ENCODE assay signal across 19 cellular contexts in the genomic region with DNA sequence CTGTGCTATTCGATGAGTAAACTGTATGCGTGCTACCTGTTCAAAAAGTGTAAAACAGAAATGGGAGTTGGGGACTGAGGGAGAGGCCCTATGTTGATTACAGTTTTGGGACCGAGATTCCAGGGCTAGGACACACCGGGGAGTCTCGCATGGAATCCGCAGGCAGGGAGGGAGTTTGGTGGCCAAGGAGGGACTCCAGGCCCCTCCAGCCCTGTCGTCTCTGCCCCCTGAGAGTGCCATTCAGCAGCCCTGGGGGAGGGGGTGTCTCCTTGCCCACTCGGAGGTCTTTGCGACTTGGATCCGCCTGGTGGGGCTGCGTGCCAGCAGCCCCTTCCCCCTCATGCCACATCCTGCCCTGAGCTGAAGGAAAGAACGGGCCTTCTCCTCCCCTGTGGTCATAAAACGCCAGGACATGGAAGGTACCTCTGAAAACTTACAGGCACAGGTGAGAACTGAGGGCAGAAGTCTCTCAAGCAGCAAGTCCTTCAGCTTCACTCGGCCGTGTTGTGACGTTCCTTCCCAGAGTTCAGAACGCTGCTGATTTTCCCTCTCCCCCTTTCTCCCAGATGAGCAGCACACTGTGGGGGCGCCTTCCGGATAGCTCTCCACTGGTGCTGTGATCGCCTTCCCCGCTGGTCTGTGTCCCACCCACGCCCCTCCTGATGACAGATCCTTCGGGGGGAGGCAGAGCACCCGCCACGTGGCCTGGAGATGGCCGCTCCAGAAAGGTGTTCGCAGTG.
"Had no signal": no experiment of that assay in that cellular context is flagged by ENCODE, and none has a peak within 500 bp of the region (broad histone marks: within the 10 kb centered on the region; RNA-seq: fewer than 3 reads in every experiment).

No MANE protein-coding gene starts in this region.

- H3K4me3 Mint-ChIP-seq: activated naive CD8-positive, alpha-beta T cell treated with anti-CD3 and anti-CD28 coated beads, Interleukin-2, amount 10 ng/mL, durations not matched to agents 7 days and 5 days; memory B cell; natural killer cell; stimulated activated naive CD8-positive, alpha-beta T cell treated with anti-CD3 and anti-CD28 coated beads, Interleukin-15, Interleukin-2, amounts not matched to agents 100 ng/mL and 50 ng/mL, for 24 hours had no signal

- H3K4me3 ChIP-seq: body of pancreas, upper lobe of left lung had no signal

- H3K27ac ChIP-seq: body of pancreas, neutrophil, upper lobe of left lung, WERI-Rb-1 had no signal

- H3K36me3 Mint-ChIP-seq: activated naive CD8-positive, alpha-beta T cell treated with anti-CD3 and anti-CD28 coated beads, Interleukin-2, amount 10 ng/mL, durations not matched to agents 7 days and 5 days; natural killer cell had no signal

- ATAC-seq: body of pancreas, left ventricle myocardium superior, natural killer cell had no signal

- H3K36me3 ChIP-seq: neutrophil, WERI-Rb-1 had no signal

- H3K9me3 Mint-ChIP-seq: activated naive CD8-positive, alpha-beta T cell treated with anti-CD3 and anti-CD28 coated beads, Interleukin-2, amount 10 ng/mL, durations not matched to agents 7 days and 5 days; memory B cell; natural killer cell; stimulated activated naive CD8-positive, alpha-beta T cell treated with anti-CD3 and anti-CD28 coated beads, Interleukin-15, Interleukin-2, amounts not matched to agents 100 ng/mL and 50 ng/mL, for 24 hours had no signal

- H3K9me3 ChIP-seq: body of pancreas, neutrophil, upper lobe of left lung had no signal

- H3K27me3 Mint-ChIP-seq: activated naive CD8-positive, alpha-beta T cell treated with anti-CD3 and anti-CD28 coated beads, Interleukin-2, amount 10 ng/mL, durations not matched to agents 7 days and 5 days; memory B cell; stimulated activated naive CD8-positive, alpha-beta T cell treated with anti-CD3 and anti-CD28 coated beads, Interleukin-15, Interleukin-2, amounts not matched to agents 100 ng/mL and 50 ng/mL, for 24 hours had no signal

- DNase-seq: activated CD4-positive, alpha-beta T cell treated with anti-CD3 and anti-CD28 coated beads, Interleukin-2, amount 50 U/mL, for 4 hours; activated naive CD4-positive, alpha-beta T cell; activated naive CD8-positive, alpha-beta T cell treated with anti-CD3 and anti-CD28 coated beads, Interleukin-2, amount 10 ng/mL, durations not matched to agents 7 days and 5 days; body of pancreas; erythroblast; foreskin melanocyte; kidney glomerular epithelial cell; left ventricle myocardium superior; natural killer cell; retina; stimulated activated CD4-positive, alpha-beta T cell treated with anti-CD3 and anti-CD28 coated beads, Interleukin-15, amount 100 ng/mL, for 24 hours; stimulated activated CD4-positive, alpha-beta T cell treated with anti-CD3 and anti-CD28 coated beads, Interleukin-2, amount 100 ng/mL, for 48 hours; SW 1271; T-helper 2 cell; upper lobe of left lung; WERI-Rb-1 had no signal

- H3K4me1 ChIP-seq: body of pancreas, upper lobe of left lung had no signal

- H3K4me1 Mint-ChIP-seq: activated naive CD8-positive, alpha-beta T cell treated with anti-CD3 and anti-CD28 coated beads, Interleukin-2, amount 10 ng/mL, durations not matched to agents 7 days and 5 days had no signal

- H3K27ac Mint-ChIP-seq: activated naive CD8-positive, alpha-beta T cell treated with anti-CD3 and anti-CD28 coated beads, Interleukin-2, amount 10 ng/mL, durations not matched to agents 7 days and 5 days; memory B cell; natural killer cell; stimulated activated naive CD8-positive, alpha-beta T cell treated with anti-CD3 and anti-CD28 coated beads, Interleukin-15, Interleukin-2, amounts not matched to agents 100 ng/mL and 50 ng/mL, for 24 hours had no signal

- H3K27me3 ChIP-seq: body of pancreas, neutrophil, upper lobe of left lung had no signal
